ENCODE assay signal across 21 cellular contexts in the genomic region with DNA sequence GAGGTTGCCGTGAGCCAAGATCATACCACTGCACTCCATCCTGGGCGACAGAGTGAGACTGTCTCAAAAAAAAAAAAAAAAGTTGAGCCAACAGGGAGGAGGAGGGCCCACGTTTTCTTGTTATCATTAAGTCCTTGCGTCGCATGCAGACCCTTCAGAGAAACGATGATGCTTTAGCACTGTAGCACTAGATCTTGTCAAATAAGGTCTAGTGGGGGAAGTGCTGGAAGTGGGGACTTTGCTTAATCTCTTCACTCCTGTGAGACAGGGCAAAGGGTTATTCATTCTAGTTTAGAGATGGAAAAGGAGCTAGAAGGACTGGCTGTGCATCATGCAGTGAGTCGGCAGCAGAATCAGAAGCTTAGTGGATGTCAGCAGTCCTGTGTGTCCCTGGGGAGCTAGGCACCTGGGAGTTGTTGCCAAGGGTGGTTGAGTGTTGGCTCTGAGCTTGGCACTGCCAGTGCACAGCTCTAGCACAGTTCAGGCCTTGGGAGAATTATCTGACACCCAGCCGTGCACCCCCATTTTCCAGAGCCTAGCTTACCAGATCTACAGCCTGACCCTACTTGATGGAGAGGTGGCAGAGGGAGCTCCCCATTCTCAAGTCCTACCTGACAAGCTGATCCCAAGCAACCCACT. TPM values are rescaled to one million over a fixed set of nuclear protein-coding genes. Genes with fewer than 3 reads are reported as not detected.
DNase-seq lines count a peak whose midpoint lies in the region; ATAC-seq and TF ChIP-seq lines count a peak whose summit lies in the region.
"Had no signal": no experiment of that assay in that cellular context is flagged by ENCODE, and none has a peak within 500 bp of the region (broad histone marks: within the 10 kb centered on the region; RNA-seq: fewer than 3 reads in every experiment).

No MANE protein-coding gene starts in this region.

- H3K9me3 Mint-ChIP-seq in WTC11: no peaks in the 10 kb centered on the region
- H3K9me3 Mint-ChIP-seq: activated naive CD8-positive, alpha-beta T cell treated with anti-CD3 and anti-CD28 coated beads for 36 hours; CD4-positive, CD25-positive, alpha-beta regulatory T cell; IgD-negative memory B cell; natural killer cell treated with Interleukin-12 subunit alpha and Interleukin-12 subunit beta and Interleukin-15 and Interleukin-18, amount 100 ng/mL, for 72 hours; stimulated activated naive CD8-positive, alpha-beta T cell treated with anti-CD3 and anti-CD28 coated beads, Interleukin-15, Interleukin-2, amounts not matched to agents 100 ng/mL and 50 ng/mL, for 24 hours had no signal

- TF ChIP-seq CTCF in WTC11 (IDR thresholded peaks at IDR 0.05) (no peak), left ventricle myocardium inferior (IDR thresholded peaks at IDR 0.05; ENCODE audit: borderline replicate concordance) (no peak), spleen (IDR thresholded peaks at IDR 0.05 in 8 of 11, conservative IDR thresholded peaks at IDR 0.05 in 3 of 11) (no peak)

- H3K4me3 ChIP-seq in left ventricle myocardium inferior (no peak overlapping the region), spleen (no peak overlapping the region)
- H3K4me3 ChIP-seq: sigmoid colon, SK-N-MC, tibial artery had no signal

- H3K4me1 Mint-ChIP-seq in WTC11: no peaks in the 10 kb centered on the region
- H3K4me1 Mint-ChIP-seq: activated naive CD8-positive, alpha-beta T cell treated with anti-CD3 and anti-CD28 coated beads for 36 hours; CD4-positive, CD25-positive, alpha-beta regulatory T cell; IgD-negative memory B cell had no signal

- ATAC-seq in WTC11 (no peak), HG03439 (IDR thresholded peaks at IDR 0.05; ENCODE audit: unreplicated experiment) (no peak)
- ATAC-seq: natural killer cell treated with Interleukin-12 subunit alpha and Interleukin-12 subunit beta and Interleukin-15 and Interleukin-18, amount 100 ng/mL, for 72 hours had no signal

- DNase-seq in NCI-H2107 (lab: John Stamatoyannopoulos, UW): peak; percentile 46
- no peak for DNase-seq in WTC11 (ENCODE audit: low spot score)
- no peak for DNase-seq in left ventricle myocardium inferior
- DNase-seq in spleen: peak; percentile 25
- DNase-seq in iPS-NIHi11 (ENCODE audit: low spot score): no peak
- DNase-seq in SKM-1 (lab: John Stamatoyannopoulos, UW; ENCODE audit: unreplicated experiment): no peak
- DNase-seq: activated CD4-positive, alpha-beta T cell treated with anti-CD3 and anti-CD28 coated beads, Interleukin-2, amount 50 U/mL, for 4 hours; activated effector memory CD4-positive, alpha-beta T cell treated with Interleukin-2 at 50 U/mL for 16 hours; activated naive CD8-positive, alpha-beta T cell treated with anti-CD3 and anti-CD28 coated beads for 36 hours; CD4-positive, CD25-positive, alpha-beta regulatory T cell; DMS 273 treated with DMSO at 0.1 percent for 48 hours; sigmoid colon; stimulated activated CD4-positive, alpha-beta T cell treated with anti-CD3 and anti-CD28 coated beads, Interleukin-15, amount 100 ng/mL, for 24 hours; tibial artery had no signal

- H3K27ac ChIP-seq in left ventricle myocardium inferior (replicated peaks): peak overlapping the region; percentile 36
- no peak overlapping the region for H3K27ac ChIP-seq in spleen
- H3K27ac ChIP-seq: parathyroid adenoma, SK-N-MC, tibial artery had no signal

- H3K27me3 ChIP-seq in left ventricle myocardium inferior (ENCODE audit: low read depth) (peaks cover 11% of the 10 kb centered on the region), spleen (replicated peaks in 1 of 7) (no peaks in the 10 kb centered on the region)
- H3K27me3 ChIP-seq: sigmoid colon, tibial artery had no signal

- no peaks in the 10 kb centered on the region for H3K9me3 ChIP-seq in left ventricle myocardium inferior (replicated peaks)
- H3K9me3 ChIP-seq in spleen: no peaks in the 10 kb centered on the region
- H3K9me3 ChIP-seq: sigmoid colon, tibial artery had no signal

- intact Hi-C loops in left ventricle myocardium inferior (cut with micrococcal nuclease) (no loop called here), spleen (cut with DNase I; ENCODE audit: low total_unique reads) (no loop called here)

- TF ChIP-seq POLR2A in spleen (IDR thresholded peaks at IDR 0.05): no peak

- 0 out of 2 replicates have a peak overlapping the region, but pooled peaks have one; percentile 78 for H3K27ac Mint-ChIP-seq in WTC11
- H3K27ac Mint-ChIP-seq: activated naive CD8-positive, alpha-beta T cell treated with anti-CD3 and anti-CD28 coated beads for 36 hours; CD4-positive, CD25-positive, alpha-beta regulatory T cell; natural killer cell treated with Interleukin-12 subunit alpha and Interleukin-12 subunit beta and Interleukin-15 and Interleukin-18, amount 100 ng/mL, for 72 hours; stimulated activated naive CD8-positive, alpha-beta T cell treated with anti-CD3 and anti-CD28 coated beads, Interleukin-15, Interleukin-2, amounts not matched to agents 100 ng/mL and 50 ng/mL, for 24 hours had no signal

- H3K36me3 ChIP-seq in left ventricle myocardium inferior (no peaks in the 10 kb centered on the region), spleen (peaks cover 0 to 21% (median 0%) of the 10 kb centered on the region in 6 donors)
- H3K36me3 ChIP-seq: sigmoid colon had no signal

- CTCF ChIA-PET in WTC11 (lab: Charles Lee): interaction anchor here (0.6 kb wide), 1 partner anchor 632 kb away, joined by 3 read pairs; no protein-coding TSS in a partner anchor

- H3K4me1 ChIP-seq in left ventricle myocardium inferior (peaks cover 11% of the 10 kb centered on the region), spleen (no peaks in the 10 kb centered on the region)
- H3K4me1 ChIP-seq: parathyroid adenoma, sigmoid colon had no signal

- POLR2A ChIA-PET in WTC11 (lab: Charles Lee): interaction anchor here (0.6 kb wide), 1 partner anchor 43 kb away, joined by 3 read pairs; no protein-coding TSS in a partner anchor

- 83 to 93% (median 90%) methylated on average over 7 to 8 of the region's 8 CpGs for WGBS in spleen, 5 donors

- H3K4me3 Mint-ChIP-seq in WTC11: no peak overlapping the region
- H3K4me3 Mint-ChIP-seq: activated naive CD8-positive, alpha-beta T cell treated with anti-CD3 and anti-CD28 coated beads for 36 hours; CD4-positive, CD25-positive, alpha-beta regulatory T cell; IgD-negative memory B cell; natural killer cell treated with Interleukin-12 subunit alpha and Interleukin-12 subunit beta and Interleukin-15 and Interleukin-18, amount 100 ng/mL, for 72 hours; stimulated activated naive CD8-positive, alpha-beta T cell treated with anti-CD3 and anti-CD28 coated beads, Interleukin-15, Interleukin-2, amounts not matched to agents 100 ng/mL and 50 ng/mL, for 24 hours had no signal

- no peaks in the 10 kb centered on the region for H3K36me3 Mint-ChIP-seq in WTC11
- H3K36me3 Mint-ChIP-seq: activated naive CD8-positive, alpha-beta T cell treated with anti-CD3 and anti-CD28 coated beads for 36 hours; natural killer cell treated with Interleukin-12 subunit alpha and Interleukin-12 subunit beta and Interleukin-15 and Interleukin-18, amount 100 ng/mL, for 72 hours had no signal

- no peaks in the 10 kb centered on the region for H3K27me3 Mint-ChIP-seq in WTC11 (ENCODE audit: low read depth)
- H3K27me3 Mint-ChIP-seq: activated naive CD8-positive, alpha-beta T cell treated with anti-CD3 and anti-CD28 coated beads for 36 hours; CD4-positive, CD25-positive, alpha-beta regulatory T cell; IgD-negative memory B cell; natural killer cell treated with Interleukin-12 subunit alpha and Interleukin-12 subunit beta and Interleukin-15 and Interleukin-18, amount 100 ng/mL, for 72 hours; stimulated activated naive CD8-positive, alpha-beta T cell treated with anti-CD3 and anti-CD28 coated beads, Interleukin-15, Interleukin-2, amounts not matched to agents 100 ng/mL and 50 ng/mL, for 24 hours had no signal

TF ChIP-seq in WTC11, 78 proteins besides CTCF, POLR2A, EP300 and RAD21 (continues in another document):
- TF ChIP-seq HMGA2 (CRISPR knock-in tag; IDR thresholded peaks at IDR 0.05) (no peak), ARID4B (CRISPR knock-in tag; IDR thresholded peaks at IDR 0.05; ENCODE audit: borderline replicate concordance) (no peak), MLX (CRISPR knock-in tag; IDR thresholded peaks at IDR 0.05) (no peak)

RNA-seq across cellular contexts. Expression of gene TBX2, which starts 33.4 kb away (rescaled TPM):
- total RNA-seq in WTC11 (2021): 0.09 to 0.41 TPM (median 0.21 TPM) in 3 replicates
- total RNA-seq in left ventricle myocardium inferior: 8.2 TPM
- 10 to 100 TPM; 10.1 to 57.6 (median 32.8) TPM for total RNA-seq in spleen
- polyA plus RNA-seq in spleen: 10 to 100 TPM in 2 of 3 donors, 1 to 10 TPM in 1; 6.4 to 21.0 (median 10.9) TPM
- total RNA-seq: activated naive CD8-positive, alpha-beta T cell treated with anti-CD3 and anti-CD28 coated beads for 36 hours; CD4-positive, CD25-positive, alpha-beta regulatory T cell; T-helper 2 cell treated with Interferon-gamma antibody and Interleukin-4, amounts not matched to agents 100 ng/mL and 5 ng/mL, for 36 hours had no signal
- polyA plus RNA-seq: CD4-positive, CD25-positive, alpha-beta regulatory T cell; IgD-negative memory B cell had no signal

Comparison
In these comparisons a context has a peak if more than half of its experiments do, and no peak if none do; other contexts are left out.
1. DNase-seq: peak in NCI-H2107 (single experiment) and spleen (single experiment); none in WTC11 (single experiment), left ventricle myocardium inferior (single experiment), iPS-NIHi11 (single experiment) and SKM-1 (single experiment).